Comparison of ENCODE assay signal across 34 cellular contexts in the genomic region with DNA sequence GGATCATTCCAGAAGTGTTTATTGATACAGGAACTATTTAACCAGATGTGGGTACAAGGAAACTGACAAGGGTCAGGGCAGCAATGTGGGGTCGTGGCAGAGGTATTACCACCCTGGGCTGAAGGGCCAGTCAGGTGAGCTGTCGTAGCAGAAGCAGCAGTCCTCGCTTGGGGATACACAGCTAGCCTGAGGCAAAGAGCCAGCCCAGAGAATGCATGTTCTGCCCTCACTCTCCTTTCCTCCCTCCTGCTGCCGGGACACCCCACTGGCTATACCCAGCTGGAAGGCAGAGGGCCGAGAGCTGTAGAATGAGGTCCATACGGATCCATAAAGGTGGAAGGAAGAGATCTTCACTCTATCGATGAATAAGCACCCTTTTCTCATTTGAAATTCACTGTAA. TPM values are rescaled to one million over a fixed set of nuclear protein-coding genes. Genes with fewer than 3 reads are reported as not detected.
"Had no signal": no experiment of that assay in that cellular context is flagged by ENCODE, and none has a peak within 500 bp of the region (broad histone marks: within the 10 kb centered on the region; RNA-seq: fewer than 3 reads in every experiment).

No MANE protein-coding gene starts in this region.

- H3K4me3 Mint-ChIP-seq: naive B cell; naive thymus-derived CD8-positive, alpha-beta T cell; natural killer cell treated with Interleukin-12 subunit alpha and Interleukin-12 subunit beta and Interleukin-15 and Interleukin-18, amount 100 ng/mL, for 72 hours; nephron progenitor cell; neural crest cell; stimulated activated effector memory CD8-positive, alpha-beta T cell treated with anti-CD3 and anti-CD28 coated beads, Interleukin-12 subunit alpha, Interleukin-12 subunit beta, amount 100 ng/mL, for 72 hours; stimulated activated naive CD8-positive, alpha-beta T cell treated with anti-CD3 and anti-CD28 coated beads, Interleukin-15, amount 100 ng/mL, for 72 hours; type B pancreatic cell had no signal

- H3K27ac ChIP-seq: ovary, parathyroid adenoma, psoas muscle, right lobe of liver, suprapubic skin, testis, tibial artery, transverse colon, upper lobe of right lung, uterus had no signal

- H3K4me1 ChIP-seq: parathyroid adenoma, psoas muscle, right lobe of liver, suprapubic skin, testis, tibial artery, transverse colon, upper lobe of right lung, uterus had no signal

- H3K9ac ChIP-seq: parathyroid adenoma had no signal

- H3K27ac Mint-ChIP-seq: naive thymus-derived CD8-positive, alpha-beta T cell; natural killer cell treated with Interleukin-12 subunit alpha and Interleukin-12 subunit beta and Interleukin-15 and Interleukin-18, amount 100 ng/mL, for 72 hours; nephron progenitor cell; progenitor cell of endocrine pancreas; stimulated activated effector memory CD8-positive, alpha-beta T cell treated with anti-CD3 and anti-CD28 coated beads, Interleukin-12 subunit alpha, Interleukin-12 subunit beta, amount 100 ng/mL, for 72 hours; type B pancreatic cell had no signal

- H3K4me3 ChIP-seq: ovary, psoas muscle, right lobe of liver, suprapubic skin, testis, tibial artery, transverse colon, upper lobe of right lung, uterus had no signal

- H3K36me3 Mint-ChIP-seq: naive B cell; naive thymus-derived CD8-positive, alpha-beta T cell; natural killer cell treated with Interleukin-12 subunit alpha and Interleukin-12 subunit beta and Interleukin-15 and Interleukin-18, amount 100 ng/mL, for 72 hours; stimulated activated effector memory CD8-positive, alpha-beta T cell treated with anti-CD3 and anti-CD28 coated beads, Interleukin-12 subunit alpha, Interleukin-12 subunit beta, amount 100 ng/mL, for 72 hours; type B pancreatic cell had no signal

- H3K27me3 ChIP-seq: ovary, right lobe of liver, testis, transverse colon, upper lobe of right lung, uterus had no signal

- H2AFZ ChIP-seq: parathyroid adenoma had no signal

- H3K27me3 Mint-ChIP-seq: type B pancreatic cell had no signal

- ATAC-seq: naive thymus-derived CD8-positive, alpha-beta T cell; natural killer cell treated with Interleukin-12 subunit alpha and Interleukin-12 subunit beta and Interleukin-15 and Interleukin-18, amount 100 ng/mL, for 72 hours; psoas muscle; right cardiac atrium; right lobe of liver; stimulated activated effector memory CD8-positive, alpha-beta T cell treated with anti-CD3 and anti-CD28 coated beads, Interleukin-12 subunit alpha, Interleukin-12 subunit beta, amount 100 ng/mL, for 72 hours; stimulated activated naive CD8-positive, alpha-beta T cell treated with anti-CD3 and anti-CD28 coated beads, Interleukin-15, amount 100 ng/mL, for 72 hours; stimulated activated naive CD8-positive, alpha-beta T cell treated with anti-CD3 and anti-CD28 coated beads, Interleukin-15, Interleukin-2, amounts not matched to agents 100 U/mL and 50 U/mL, for 24 hours; upper lobe of right lung had no signal

- H3K4me1 Mint-ChIP-seq: naive B cell; naive thymus-derived CD8-positive, alpha-beta T cell; neural crest cell; stimulated activated effector memory CD8-positive, alpha-beta T cell treated with anti-CD3 and anti-CD28 coated beads, Interleukin-12 subunit alpha, Interleukin-12 subunit beta, amount 100 ng/mL, for 72 hours; stimulated activated naive CD8-positive, alpha-beta T cell treated with anti-CD3 and anti-CD28 coated beads, Interleukin-15, amount 100 ng/mL, for 72 hours had no signal

- H3K9me3 Mint-ChIP-seq: naive B cell; naive thymus-derived CD8-positive, alpha-beta T cell; natural killer cell treated with Interleukin-12 subunit alpha and Interleukin-12 subunit beta and Interleukin-15 and Interleukin-18, amount 100 ng/mL, for 72 hours; nephron progenitor cell; neural crest cell; stimulated activated effector memory CD8-positive, alpha-beta T cell treated with anti-CD3 and anti-CD28 coated beads, Interleukin-12 subunit alpha, Interleukin-12 subunit beta, amount 100 ng/mL, for 72 hours; stimulated activated naive CD8-positive, alpha-beta T cell treated with anti-CD3 and anti-CD28 coated beads, Interleukin-15, amount 100 ng/mL, for 72 hours; type B pancreatic cell had no signal

- FAIRE-seq: small intestine had no signal

- DNase-seq: naive B cell; naive thymus-derived CD8-positive, alpha-beta T cell; nephron progenitor cell; occipital lobe; ovary; posterior cingulate gyrus; psoas muscle; right cardiac atrium; right lobe of liver; small intestine; stimulated activated CD4-positive, alpha-beta T cell treated with anti-CD3 and anti-CD28 coated beads, Interleukin-15, amount 100 ng/mL, for 24 hours; stimulated activated CD4-positive, alpha-beta T cell treated with anti-CD3 and anti-CD28 coated beads, Interleukin-2, amount 100 ng/mL, for 24 hours; stimulated activated CD4-positive, alpha-beta T cell treated with anti-CD3 and anti-CD28 coated beads, Interleukin-2, amount 100 ng/mL, for 48 hours; stimulated activated CD4-positive, alpha-beta T cell treated with anti-CD3 and anti-CD28 coated beads, Interleukin-4, amount 100 ng/mL, for 24 hours; stimulated activated naive CD4-positive, alpha-beta T cell; stimulated activated naive CD8-positive, alpha-beta T cell treated with anti-CD3 and anti-CD28 coated beads, Interleukin-15, amount 100 ng/mL, for 72 hours; stimulated activated naive CD8-positive, alpha-beta T cell treated with anti-CD3 and anti-CD28 coated beads, Interleukin-15, Interleukin-2, amounts not matched to agents 100 U/mL and 50 U/mL, for 24 hours; substantia nigra; testis; transverse colon; upper lobe of right lung; uterus had no signal

- H3K36me3 ChIP-seq: ovary, right lobe of liver, suprapubic skin, tibial artery, transverse colon, upper lobe of right lung, uterus had no signal

- H3K9me3 ChIP-seq: psoas muscle, right lobe of liver, suprapubic skin, testis, transverse colon, upper lobe of right lung, uterus had no signal

RNA-seq across cellular contexts. Expression of a gene that starts 32.2 kb away (rescaled TPM):
- total RNA-seq: naive thymus-derived CD8-positive, alpha-beta T cell; natural killer cell treated with Interleukin-12 subunit alpha and Interleukin-12 subunit beta and Interleukin-15 and Interleukin-18, amount 100 ng/mL, for 72 hours; occipital lobe; osteoblast; ovary; progenitor cell of endocrine pancreas; psoas muscle; renal cortical epithelial cell; right cardiac atrium; right lobe of liver; skeletal muscle tissue; transverse colon; upper lobe of right lung; urinary bladder; uterus had no signal
- polyA plus RNA-seq: naive thymus-derived CD8-positive, alpha-beta T cell; ovary; psoas muscle; right cardiac atrium; small intestine; urinary bladder had no signal
